In genomic region chr2:240999001-240999791, GRCh38 we compare ENCODE assay signal across 9 cellular contexts. TPM values are rescaled to one million over a fixed set of nuclear protein-coding genes. Genes with fewer than 3 reads are reported as not detected.
A peak's percentile ranks its signal among the peaks of the same experiment; 100 is the strongest.
DNase-seq lines count a peak whose midpoint lies in the region; ATAC-seq, FAIRE-seq and TF ChIP-seq lines count a peak whose summit lies in the region.
"Had no signal": no experiment of that assay in that cellular context is flagged by ENCODE, and none has a peak within 500 bp of the region (broad histone marks: within the 10 kb centered on the region; RNA-seq: fewer than 3 reads in every experiment).

No MANE protein-coding gene starts in this region.

- WGBS in small intestine, 3 donors, result 11 to 30% (median 23%) methylated on average over 25 to 70 of the region's 70 CpGs

- DNase-seq in ascending aorta (ENCODE audit: low spot score in 2 of 2) (peak in 1 of 2 donors; percentile 68), small intestine (no peak), NCI-H1417 (lab: John Stamatoyannopoulos, UW) (no peak), D341Med (ENCODE audit: low spot score) (no peak)
- DNase-seq in NK-92 treated with Interleukin-12 subunit alpha and Interleukin-12 subunit beta, amount 100 ng/mL, for 24 hours (lab: John Stamatoyannopoulos, UW), result no peak

- ATAC-seq in GM18519 (IDR thresholded peaks at IDR 0.05; ENCODE audit: low FRiP score, unreplicated experiment), result no peak

- H3K27me3 ChIP-seq in ascending aorta (no peaks in the 10 kb centered on the region), iPS-20b (ENCODE audit: insufficient read depth, low read length) (peaks cover 42% of the 10 kb centered on the region), small intestine (ENCODE audit: control insufficient read depth in 2 of 2, insufficient read depth in 2 of 2, low read length in 2 of 2) (peaks cover 3% of the 10 kb centered on the region in 2 donors)

- TF ChIP-seq CTCF in HEK293 (tag by site-specific recombination; IDR thresholded peaks at IDR 0.05) (no peak), ascending aorta (IDR thresholded peaks at IDR 0.05) (no peak)

- CTCF ChIA-PET in HEK293 (lab: Yijun Ruan, JAX), result interaction anchor here (1.1 to 1.5 kb wide), 2 partner anchors 15 to 18 kb away, joined by 3 to 4 read pairs; no protein-coding TSS in a partner anchor

- H3K9me3 ChIP-seq in HEK293 (ENCODE audit: control insufficient read depth, insufficient read depth, low read depth, low read length) (no peaks in the 10 kb centered on the region), ascending aorta (peaks cover 8 to 11% of the 10 kb centered on the region in 2 donors), iPS-20b (ENCODE audit: insufficient read depth, low read depth, low read length) (peaks cover 10% of the 10 kb centered on the region), small intestine (ENCODE audit: control insufficient read depth, low read depth) (peaks cover 3% of the 10 kb centered on the region)

- H3K36me3 ChIP-seq in HEK293 (ENCODE audit: control insufficient read depth in 2 of 2, insufficient read depth in 1 of 2, low read length in 2 of 2) (peaks cover 0 to 18% of the 10 kb centered on the region in 2 experiments; a peak in 1 of 3 replicates), ascending aorta (peaks cover 14 to 38% of the 10 kb centered on the region in 2 donors), iPS-20b (ENCODE audit: insufficient read depth, low read depth, low read length) (no peaks in the 10 kb centered on the region), small intestine (ENCODE audit: control insufficient read depth in 2 of 2, insufficient read depth in 2 of 2, low read length in 2 of 2) (no peaks in the 10 kb centered on the region)

- POLR2A ChIA-PET in HEK293 (lab: Yijun Ruan, JAX), result interaction anchor here (1.0 to 1.2 kb wide), 2 partner anchors 11 to 103 kb away, joined by 3 to 5 read pairs; no protein-coding TSS in a partner anchor

- H3K27ac ChIP-seq in HEK293 (ENCODE audit: extremely low read depth, low read depth, low read length) (peak overlapping the region; percentile 49; the same call in 1 of the 2 replicates), ascending aorta (peak overlapping the region; percentile 65 to 93), iPS-20b (ENCODE audit: low read length) (no peak overlapping the region), small intestine (ENCODE audit: low read depth in 1 of 2, low read length in 1 of 2) (peak overlapping the region in 1 of 2 donors; percentile 35)
- H3K27ac ChIP-seq: epithelial cell of prostate had no signal

- H3K4me1 ChIP-seq in HEK293 (ENCODE audit: control insufficient read depth, insufficient read depth, low read length), result peaks cover 6% of the 10 kb centered on the region; the same call in 1 of the 2 replicates
- peaks cover 33 to 47% of the 10 kb centered on the region in 2 donors for H3K4me1 ChIP-seq in ascending aorta
- H3K4me1 ChIP-seq in iPS-20b (ENCODE audit: insufficient read depth, low read length), result no peaks in the 10 kb centered on the region
- H3K4me1 ChIP-seq in small intestine (ENCODE audit: control insufficient read depth in 2 of 2, insufficient read depth in 1 of 2, low read depth in 1 of 2, low read length in 1 of 2), result no peaks in the 10 kb centered on the region

- no peak overlapping the region for H3K9ac ChIP-seq in iPS-20b (ENCODE audit: low read depth, low read length)

- intact Hi-C loops in ascending aorta (cut with DNase I), result loop anchor here (2.0 to 10.0 kb wide), 6 partner anchors 152 to 1184 kb away; partner anchors contain the start of genes DUSP28, HDLBP, PPP1R7 and RNPEPL1

- FAIRE-seq in small intestine (lab: Jason Lieb, UNC), result no peak

- H3K4me3 ChIP-seq in HEK293 (ENCODE audit: low read depth, low read length) (peak overlapping the region; percentile 35), ascending aorta (peak overlapping the region; percentile 79 to 91), iPS-20b (ENCODE audit: low read length) (peak overlapping the region; percentile 60; the same call in 1 of the 2 replicates), small intestine (ENCODE audit: low read depth in 1 of 2, low read length in 2 of 2) (peak overlapping the region; percentile 35 to 44)

TF ChIP-seq in HEK293, 187 proteins besides CTCF, POLR2A, EP300 and RAD21:
- TF ChIP-seq SCRT2 (tag by site-specific recombination; IDR thresholded peaks at IDR 0.05) (peak; percentile 44), ZEB2 (tag by site-specific recombination; IDR thresholded peaks at IDR 0.05) (no peak), ZNF426 (tag by site-specific recombination; IDR thresholded peaks at IDR 0.05) (no peak)

RNA-seq across cellular contexts. Expression of gene SNED1, which starts 0.8 kb away (rescaled TPM):
- 84.3 TPM for total RNA-seq in ascending aorta
- 1 to 10 TPM in 2 of 3 donors, under 1 TPM in 1; 0.45 to 5.7 (median 1.1) TPM for polyA plus RNA-seq in small intestine

Comparison
In these comparisons a context has a peak if more than half of its experiments do, and no peak if none do; other contexts are left out.
1. H3K4me3 ChIP-seq: peak in every context shown above with its lines; median percentile 85 in ascending aorta; 60 in iPS-20b; 40 in small intestine; 35 in HEK293.